Comparison of ENCODE assay signal across 20 cellular contexts in genomic region chr3:12902181-12902999, GRCh38.
DNase-seq lines count a peak whose midpoint lies in the region; ATAC-seq and TF ChIP-seq lines count a peak whose summit lies in the region.
"Had no signal": no experiment of that assay in that cellular context is flagged by ENCODE, and none has a peak within 500 bp of the region (broad histone marks: within the 10 kb centered on the region; RNA-seq: fewer than 3 reads in every experiment).

No MANE protein-coding gene starts in this region.

- H2BK15ac ChIP-seq in neuronal stem cell (ENCODE audit: low read length) = no peak overlapping the region

- H3K4me3 Mint-ChIP-seq in endothelial cell (ENCODE audit: unreplicated experiment) = peak overlapping the region; percentile 21
- H3K4me3 Mint-ChIP-seq in effector memory CD8-positive, alpha-beta T cell = no peak overlapping the region
- H3K4me3 Mint-ChIP-seq: activated T-helper 1 cell treated with anti-CD3 and anti-CD28 coated beads, Interleukin-12 subunit alpha, Interleukin-12 subunit beta, Interleukin-2, Interleukin-4 antibody, amounts not matched to agents 30 ng/mL and 10 ng/mL and 1 ng/mL, durations not matched to agents 14 hours and 24 hours and 36 hours; T-helper 1 cell treated with Interleukin-12 subunit alpha and Interleukin-12 subunit beta and Interleukin-4 antibody, amounts not matched to agents 30 μg/mL and 1 μg/mL, for 36 hours; WTC11 had no signal

- in situ Hi-C loops in GM23248 (cut with MboI) = no loop called here

- peaks cover 11% of the 10 kb centered on the region for H3K27me3 Mint-ChIP-seq in endothelial cell (ENCODE audit: unreplicated experiment)
- H3K27me3 Mint-ChIP-seq in effector memory CD8-positive, alpha-beta T cell = no peaks in the 10 kb centered on the region

- no peak overlapping the region for H3K14ac ChIP-seq in neuronal stem cell (ENCODE audit: low read length)

- H2BK120ac ChIP-seq in neuronal stem cell (ENCODE audit: low read depth, low read length) = no peak overlapping the region

- no peaks in the 10 kb centered on the region for H3K79me1 ChIP-seq in neuronal stem cell (ENCODE audit: low read depth, low read length)

- peak overlapping the region; percentile 25 for H3K4me2 ChIP-seq in Karpas-422 (ENCODE audit: low read depth, low read length, poor library complexity, severe bottlenecking)
- no peak overlapping the region for H3K4me2 ChIP-seq in neuronal stem cell (ENCODE audit: insufficient read depth, low read length, poor library complexity, severe bottlenecking)
- H3K4me2 ChIP-seq in GM23248 (ENCODE audit: unreplicated experiment) = no peak overlapping the region

- H2BK5ac ChIP-seq in neuronal stem cell (ENCODE audit: low read length) = peak overlapping the region; percentile 20

- no peak overlapping the region for H2BK12ac ChIP-seq in neuronal stem cell (ENCODE audit: low read length)

- H3K27me3 ChIP-seq in Karpas-422 (ENCODE audit: low read length) (no peaks in the 10 kb centered on the region), neuronal stem cell (ENCODE audit: control insufficient read depth in 3 of 3, insufficient read depth in 3 of 3, low read depth in 1 of 3, low read length in 3 of 3) (no peaks in the 10 kb centered on the region), GM23248 (replicated peaks; ENCODE audit: insufficient read depth) (no peaks in the 10 kb centered on the region)
- H3K27me3 ChIP-seq: gastroesophageal sphincter, SJCRH30 had no signal

- H4K8ac ChIP-seq in neuronal stem cell (ENCODE audit: low read depth, low read length) = no peak overlapping the region

- H2AK5ac ChIP-seq in neuronal stem cell (ENCODE audit: low read depth, low read length) = no peak overlapping the region

- no peaks in the 10 kb centered on the region for H3F3A ChIP-seq in GM23248 (ENCODE audit: insufficient read depth)

- no peak overlapping the region for H3K27ac Mint-ChIP-seq in endothelial cell (ENCODE audit: unreplicated experiment)
- H3K27ac Mint-ChIP-seq in effector memory CD8-positive, alpha-beta T cell = peak overlapping the region in 1 of 2 donors; percentile 80
- H3K27ac Mint-ChIP-seq: T-helper 1 cell treated with Interleukin-12 subunit alpha and Interleukin-12 subunit beta and Interleukin-4 antibody, amounts not matched to agents 30 μg/mL and 1 μg/mL, for 36 hours; WTC11 had no signal

- H3K9ac ChIP-seq in Karpas-422 (ENCODE audit: low read length) = no peak overlapping the region
- H3K9ac ChIP-seq in neuronal stem cell (ENCODE audit: low read depth, low read length, poor library complexity) = peak overlapping the region; percentile 72
- H3K9ac ChIP-seq in GM23248 = no peak overlapping the region

- peak; percentile 27 for DNase-seq in NCI-H146 (lab: John Stamatoyannopoulos, UW)
- DNase-seq in NCI-H146 treated with DMSO at 0.1 percent for 48 hours (lab: John Stamatoyannopoulos, UW; ENCODE audit: unreplicated experiment) = no peak
- DNase-seq in Karpas-422 = no peak
- DNase-seq in endothelial cell (ENCODE audit: low spot score) = no peak
- no peak for DNase-seq in neuronal stem cell (ENCODE audit: low spot score)
- no peak for DNase-seq in GM23248
- DNase-seq in effector memory CD8-positive, alpha-beta T cell = no peak
- DNase-seq: activated CD8-positive, alpha-beta memory T cell treated with anti-CD3 and anti-CD28 coated beads for 24 hours; C1 segment of cervical spinal cord; DMS153; NCI-H2081 treated with DMSO at 0.1 percent for 48 hours; NCI-H524 treated with DMSO at 0.1 percent for 48 hours; stimulated activated CD8-positive, alpha-beta memory T cell treated with anti-CD3 and anti-CD28 coated beads, Interleukin-4, amount 100 ng/mL, for 48 hours had no signal

- no peak overlapping the region for H3K23ac ChIP-seq in neuronal stem cell (ENCODE audit: low read depth, low read length, poor library complexity)

- no peak for TF ChIP-seq CTCF in endothelial cell (IDR thresholded peaks at IDR 0.05; ENCODE audit: unreplicated experiment)

- H3K36me3 ChIP-seq in Karpas-422 (ENCODE audit: insufficient read depth, low read length) (no peaks in the 10 kb centered on the region; the same call in 1 of the 2 replicates), neuronal stem cell (replicated peaks in 1 of 2; ENCODE audit: control insufficient read depth in 2 of 2, insufficient read depth in 2 of 2, low read length in 2 of 2) (peaks cover 27 to 84% of the 10 kb centered on the region in 2 donors), GM23248 (ENCODE audit: low read depth) (no peaks in the 10 kb centered on the region)
- H3K36me3 ChIP-seq: SJCRH30 had no signal

- WGBS in neuronal stem cell (ENCODE audit: extremely low coverage in 2 of 2, insufficient read length in 2 of 2, insufficient replicate concordance in 1 of 2), 2 donors = no CpG with 5 or more reads among the region's 24 CpGs
- WGBS in GM23248 (ENCODE audit: low coverage in 1 of 2, low lambda C conversion rate in 2 of 2, missing lambda C conversion rate in 2 of 2), 2 experiments = 90% methylated on average over 24 of the region's 24 CpGs

- H3K36me3 Mint-ChIP-seq in endothelial cell (ENCODE audit: low read depth, unreplicated experiment) = peaks cover 8% of the 10 kb centered on the region
- peaks cover 76% of the 10 kb centered on the region for H3K36me3 Mint-ChIP-seq in effector memory CD8-positive, alpha-beta T cell (ENCODE audit: insufficient read depth)

- H3K4me3 ChIP-seq in Karpas-422 (ENCODE audit: low read length) (no peak overlapping the region), neuronal stem cell (ENCODE audit: low read length in 2 of 2) (no peak overlapping the region), GM23248 (no peak overlapping the region)
- H3K4me3 ChIP-seq: gastroesophageal sphincter, prostate gland, SJCRH30 had no signal

- no peak overlapping the region for H3K18ac ChIP-seq in neuronal stem cell (ENCODE audit: low read length)

- no peak overlapping the region for H4K91ac ChIP-seq in neuronal stem cell (ENCODE audit: low read depth, low read length, poor library complexity)

- no peak for ATAC-seq in GM21528 (IDR thresholded peaks at IDR 0.05; ENCODE audit: low FRiP score, unreplicated experiment)
- ATAC-seq in effector memory CD8-positive, alpha-beta T cell (replicated peaks) = no peak
- ATAC-seq: gastroesophageal sphincter had no signal

- no peaks in the 10 kb centered on the region for H3K4me1 Mint-ChIP-seq in endothelial cell (ENCODE audit: unreplicated experiment)
- peaks cover under 1 to 4% of the 10 kb centered on the region in 2 donors for H3K4me1 Mint-ChIP-seq in effector memory CD8-positive, alpha-beta T cell (ENCODE audit: low read depth in 2 of 2)

- H2AFZ ChIP-seq in Karpas-422 (ENCODE audit: low read length) (no peak overlapping the region), neuronal stem cell (ENCODE audit: low read length) (no peak overlapping the region), GM23248 (no peak overlapping the region)

- H3K9me3 ChIP-seq in Karpas-422 (ENCODE audit: low read length) (no peaks in the 10 kb centered on the region), neuronal stem cell (replicated peaks in 1 of 2; ENCODE audit: control insufficient read depth in 2 of 2, insufficient read depth in 1 of 2, low read depth in 1 of 2, low read length in 2 of 2) (no peaks in the 10 kb centered on the region), GM23248 (ENCODE audit: low read depth) (no peaks in the 10 kb centered on the region)
- H3K9me3 ChIP-seq: gastroesophageal sphincter, prostate gland, SJCRH30 had no signal

- H3K27ac ChIP-seq in Karpas-422 (ENCODE audit: low read length) (no peak overlapping the region), neuronal stem cell (replicated peaks; ENCODE audit: low read length) (no peak overlapping the region), GM23248 (no peak overlapping the region)
- H3K27ac ChIP-seq: gastroesophageal sphincter, prostate gland, SJCRH30 had no signal

- peaks cover 14% of the 10 kb centered on the region for H3K4me1 ChIP-seq in Karpas-422 (ENCODE audit: low read length)
- H3K4me1 ChIP-seq in neuronal stem cell (ENCODE audit: control insufficient read depth in 2 of 2, insufficient read depth in 1 of 2, low read depth in 1 of 2, low read length in 2 of 2) = peaks cover 0 to 4% of the 10 kb centered on the region in 2 donors
- H3K4me1 ChIP-seq in GM23248 (ENCODE audit: insufficient read depth) = no peaks in the 10 kb centered on the region
- H3K4me1 ChIP-seq: prostate gland, SJCRH30 had no signal

- no peaks in the 10 kb centered on the region for H3K9me3 Mint-ChIP-seq in endothelial cell (ENCODE audit: unreplicated experiment)
- no peaks in the 10 kb centered on the region for H3K9me3 Mint-ChIP-seq in effector memory CD8-positive, alpha-beta T cell
- H3K9me3 Mint-ChIP-seq: activated T-helper 1 cell treated with anti-CD3 and anti-CD28 coated beads, Interleukin-12 subunit alpha, Interleukin-12 subunit beta, Interleukin-2, Interleukin-4 antibody, amounts not matched to agents 30 ng/mL and 10 ng/mL and 1 ng/mL, durations not matched to agents 14 hours and 24 hours and 36 hours; T-helper 1 cell treated with Interleukin-12 subunit alpha and Interleukin-12 subunit beta and Interleukin-4 antibody, amounts not matched to agents 30 μg/mL and 1 μg/mL, for 36 hours; WTC11 had no signal

- H3K79me2 ChIP-seq in Karpas-422 (ENCODE audit: low read length) = no peaks in the 10 kb centered on the region
- no peaks in the 10 kb centered on the region for H3K79me2 ChIP-seq in GM23248 (ENCODE audit: insufficient read depth)

- H3K4ac ChIP-seq in neuronal stem cell (ENCODE audit: low read length) = no peak overlapping the region

- H4K20me1 ChIP-seq in Karpas-422 (ENCODE audit: insufficient read depth, low read depth, low read length) (peaks cover 18% of the 10 kb centered on the region; the same call in 1 of the 2 replicates), GM23248 (ENCODE audit: insufficient read depth) (no peaks in the 10 kb centered on the region)

- H3K9me2 ChIP-seq in Karpas-422 (replicated peaks; ENCODE audit: insufficient read depth, low read length) (no peaks in the 10 kb centered on the region), GM23248 (ENCODE audit: insufficient read depth) (no peaks in the 10 kb centered on the region)
